ENCODE assay signal across 8 cellular contexts in the genomic region with DNA sequence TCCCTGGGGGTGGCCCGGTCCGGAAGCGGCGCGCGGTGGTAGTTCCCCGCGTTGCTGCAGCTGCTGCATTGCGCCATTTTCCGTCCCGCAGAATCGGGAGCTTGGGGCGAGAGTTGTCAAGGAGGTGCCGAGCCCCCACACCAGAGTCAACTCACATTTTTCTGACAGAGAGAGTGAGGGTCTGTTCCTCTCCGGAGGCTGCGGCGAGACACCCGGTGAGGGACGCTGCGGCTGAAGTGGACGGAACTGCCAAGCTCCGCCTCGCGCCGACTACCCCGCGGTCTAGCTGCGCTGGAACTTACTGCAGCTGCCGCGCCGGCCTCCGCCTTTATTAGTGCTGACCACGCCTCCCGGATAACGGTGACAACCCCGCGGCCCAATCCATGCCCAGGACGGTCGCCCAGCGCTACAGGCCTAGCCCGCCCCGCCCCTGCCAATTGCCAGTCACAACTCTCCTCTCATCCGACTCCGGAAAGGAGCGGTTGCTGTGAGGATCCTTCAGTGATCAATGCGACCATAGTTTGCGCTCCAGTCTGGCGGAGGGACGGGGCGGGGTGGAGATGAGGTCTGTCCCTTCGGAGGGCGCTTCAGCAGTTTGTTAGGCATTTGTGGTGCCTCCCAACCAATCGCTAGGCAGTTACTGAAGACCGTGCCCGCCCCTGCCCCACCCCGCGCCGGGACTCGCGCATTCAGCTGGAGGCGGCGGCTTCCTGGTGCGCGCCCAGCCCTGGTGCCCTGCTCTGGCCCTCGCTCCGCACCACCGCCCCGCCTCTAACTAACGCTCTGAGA. TPM values are rescaled to one million over a fixed set of nuclear protein-coding genes. Genes with fewer than 3 reads are reported as not detected.
DNase-seq lines count a peak whose midpoint lies in the region; ATAC-seq and TF ChIP-seq lines count a peak whose summit lies in the region.

A gene with protein sequence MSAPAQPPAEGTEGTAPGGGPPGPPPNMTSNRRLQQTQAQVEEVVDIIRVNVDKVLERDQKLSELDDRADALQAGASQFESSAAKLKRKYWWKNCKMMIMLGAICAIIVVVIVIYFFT (minus strand): TSS at position 303 of the 789 bp plus-strand sequence. CDS start 146 bp downstream, at position 157.

- POLR2A ChIA-PET in GM10248 (lab: Yijun Ruan, JAX), result interaction anchor here (0.5 to 2.8 kb wide), 45 partner anchors 10 to 420 kb away, joined by 3 to 73 read pairs (median 5); a partner anchor contains a TSS

- TF ChIP-seq CTCF in GM10248 (IDR thresholded peaks at IDR 0.05; ENCODE audit: control extremely low read depth, extremely low read depth, low read depth, missing control alignments), result no peak
- TF ChIP-seq CTCF in glutamatergic neuron (IDR thresholded peaks at IDR 0.05; ENCODE audit: partially characterized antibody, unreplicated experiment), result no peak
- TF ChIP-seq CTCF in osteocyte (IDR thresholded peaks at IDR 0.05), result peak; percentile 12
- peak in 1 of 6 experiments; percentile 10 for TF ChIP-seq CTCF in thyroid gland (IDR thresholded peaks at IDR 0.05)

- peaks cover 29% of the 10 kb centered on the region for H3K36me3 Mint-ChIP-seq in activated naive CD8-positive, alpha-beta T cell
- H3K36me3 Mint-ChIP-seq in glutamatergic neuron (ENCODE audit: unreplicated experiment) (no peaks in the 10 kb centered on the region), osteocyte (ENCODE audit: unreplicated experiment) (no peaks in the 10 kb centered on the region)

- no peaks in the 10 kb centered on the region for H3K9me3 Mint-ChIP-seq in activated naive CD8-positive, alpha-beta T cell (ENCODE audit: low read depth)
- H3K9me3 Mint-ChIP-seq in glutamatergic neuron (ENCODE audit: unreplicated experiment) (peaks cover 14% of the 10 kb centered on the region), osteocyte (ENCODE audit: unreplicated experiment) (no peaks in the 10 kb centered on the region)

- peak within 1 kb of the TSS; percentile 62 to 82 (median 69) for H3K27ac ChIP-seq in thyroid gland

- intact Hi-C loops in thyroid gland (cut with DNase I), result no loop called here

- CTCF ChIA-PET in GM10248 (lab: Yijun Ruan, JAX), result interaction anchor here (1.1 to 3.1 kb wide), 13 partner anchors 9 to 88 kb away, joined by 3 to 31 read pairs (median 4); a partner anchor contains a TSS

- no peaks in the 10 kb centered on the region for H3K27me3 Mint-ChIP-seq in activated naive CD8-positive, alpha-beta T cell
- H3K27me3 Mint-ChIP-seq in glutamatergic neuron (ENCODE audit: unreplicated experiment) (peaks cover 4% of the 10 kb centered on the region), osteocyte (ENCODE audit: unreplicated experiment) (no peaks in the 10 kb centered on the region)

- peak within 1 kb of the TSS; percentile 67 to 76 (median 74) for H3K4me3 ChIP-seq in thyroid gland (replicated peaks in 1 of 3)

- peak; percentile 84 for ATAC-seq in HG02623 (IDR thresholded peaks at IDR 0.05; ENCODE audit: unreplicated experiment)

- H3K27me3 ChIP-seq in thyroid gland, result no peaks in the 10 kb centered on the region

- peaks cover 3 to 5% of the 10 kb centered on the region in 2 donors for H3K36me3 ChIP-seq in thyroid gland

- peak; percentile 92 to 100 for TF ChIP-seq POLR2A in thyroid gland (IDR thresholded peaks at IDR 0.05)

- H3K4me3 Mint-ChIP-seq in activated naive CD8-positive, alpha-beta T cell, result peak within 1 kb of the TSS; percentile 96
- H3K4me3 Mint-ChIP-seq in glutamatergic neuron (ENCODE audit: unreplicated experiment) (peak within 1 kb of the TSS; percentile 90), osteocyte (ENCODE audit: unreplicated experiment) (peak within 1 kb of the TSS; percentile 83)

- WGBS in thyroid gland, 2 donors, result 0 to 1% methylated on average over 18 to 22 of the region's 69 CpGs

- H3K4me1 Mint-ChIP-seq in activated naive CD8-positive, alpha-beta T cell (ENCODE audit: low read depth), result peaks cover 54% of the 10 kb centered on the region
- H3K4me1 Mint-ChIP-seq in glutamatergic neuron (ENCODE audit: low read depth, unreplicated experiment) (peaks cover 1% of the 10 kb centered on the region), osteocyte (ENCODE audit: unreplicated experiment) (peaks cover 36% of the 10 kb centered on the region)

- DNase-seq in GM10248 (ENCODE audit: extremely low spot score) (peak; percentile 96), NCI-H1105 (lab: John Stamatoyannopoulos, UW) (peak; percentile 100), SKM-1 treated with dmso at 0.1 percent for 144 hours (lab: John Stamatoyannopoulos, UW; ENCODE audit: unreplicated experiment) (peak; percentile 93), glutamatergic neuron (peak; percentile 99), osteocyte (ENCODE audit: extremely low spot score, unreplicated experiment) (peak; percentile 98), thyroid gland (peak; percentile 99)

- H3K4me1 ChIP-seq in thyroid gland, result peaks cover 7 to 21% of the 10 kb centered on the region in 2 donors

- no peaks in the 10 kb centered on the region for H3K9me3 ChIP-seq in thyroid gland

- H3K27ac Mint-ChIP-seq in activated naive CD8-positive, alpha-beta T cell, result peak within 1 kb of the TSS; percentile 87
- peak within 1 kb of the TSS; percentile 89 for H3K27ac Mint-ChIP-seq in glutamatergic neuron (ENCODE audit: unreplicated experiment)
- peak within 1 kb of the TSS; percentile 94 for H3K27ac Mint-ChIP-seq in osteocyte (ENCODE audit: unreplicated experiment)

RNA-seq across cellular contexts. Expression of the gene that starts here (rescaled TPM):
- 14.0 TPM for total RNA-seq in glutamatergic neuron (ENCODE audit: unreplicated experiment)
- total RNA-seq in osteocyte, result 6.9 and 9.1 TPM in 2 replicates
- 10 to 100 TPM in 3 of 4 donors, 1 to 10 TPM in 1; 7.5 to 25.9 (median 12.8) TPM for total RNA-seq in thyroid gland

Comparison
In these comparisons a context has a peak if more than half of its experiments do, and no peak if none do; other contexts are left out.
1. Peak in every context shown above with its lines: DNase-seq, ATAC-seq, H3K4me3 ChIP-seq and H3K27ac ChIP-seq.